ENCODE assay signal across 9 cellular contexts in the genomic region with DNA sequence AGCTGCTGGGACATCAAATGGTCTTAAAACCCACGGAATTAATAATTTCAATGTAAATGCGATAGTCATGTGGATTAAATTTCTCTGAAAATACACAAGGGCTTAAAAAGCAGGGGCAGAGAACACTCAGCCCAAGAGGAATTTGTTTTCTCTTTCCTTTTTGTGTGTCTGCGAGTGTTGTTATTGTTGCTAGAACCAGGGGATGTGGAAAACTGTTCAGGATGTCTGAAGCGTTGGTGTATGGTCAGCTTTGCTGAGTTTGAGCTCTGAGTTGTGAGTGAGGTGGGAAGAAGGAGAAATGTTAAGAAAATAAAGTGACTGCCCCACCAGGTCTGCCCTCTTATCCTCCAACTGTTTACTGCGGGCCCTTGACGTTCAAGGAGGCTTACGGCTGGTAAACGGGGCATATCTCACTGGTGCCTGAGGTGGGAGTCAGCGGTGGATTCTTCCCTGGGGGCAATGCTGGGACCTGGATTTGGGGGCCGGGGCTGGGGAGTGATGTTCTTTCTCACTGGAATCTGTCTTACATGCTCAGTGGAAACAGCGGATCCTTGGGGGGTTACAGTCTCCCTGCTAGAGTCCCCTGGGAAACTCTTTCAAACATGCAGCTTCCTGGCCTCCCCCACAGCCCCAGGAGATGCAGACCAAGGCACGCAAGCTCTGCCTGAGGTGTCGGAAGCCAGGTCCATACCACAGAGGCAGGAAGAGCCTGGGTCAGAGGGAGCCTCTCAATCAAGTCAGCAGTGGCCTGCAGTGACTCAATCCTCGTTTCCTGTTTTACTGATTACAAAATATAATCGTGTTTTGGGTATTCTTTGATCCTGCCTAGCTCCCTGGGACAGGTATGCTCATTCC. TPM values are rescaled to one million over a fixed set of nuclear protein-coding genes. Genes with fewer than 3 reads are reported as not detected.
DNase-seq lines count a peak whose midpoint lies in the region; ATAC-seq and TF ChIP-seq lines count a peak whose summit lies in the region.
"Had no signal": no experiment of that assay in that cellular context is flagged by ENCODE, and none has a peak within 500 bp of the region (broad histone marks: within the 10 kb centered on the region; RNA-seq: fewer than 3 reads in every experiment).

No MANE protein-coding gene starts in this region.

- DNase-seq in activated T-cell treated with anti-CD3 and anti-CD28 coated beads, Interleukin-2, amount 50 U/mL, for 72 hours, result peak; percentile 12
- no peak for DNase-seq in activated T-cell treated with anti-CD3 and anti-CD28 coated beads for 4 hours
- DNase-seq in NB4 (ENCODE audit: low read depth), result peak; percentile 98
- peak; percentile 77 for DNase-seq in choroid plexus epithelial cell (ENCODE audit: low read depth)
- DNase-seq in stimulated activated naive CD8-positive, alpha-beta T cell treated with anti-CD3 and anti-CD28 coated beads, Interleukin-15, amount 100 ng/mL, for 72 hours, result peak in 1 of 2 donors; percentile 17
- DNase-seq in GDM1 (lab: John Stamatoyannopoulos, UW), result no peak
- DNase-seq in inferior parietal cortex (ENCODE audit: extremely low spot score), result no peak
- no peak for DNase-seq in DMS 273 treated with DMSO at 0.1 percent for 48 hours (lab: John Stamatoyannopoulos, UW)
- DNase-seq: C1 segment of cervical spinal cord had no signal

- peaks cover 0 to 3% of the 10 kb centered on the region in 2 donors for H3K9me3 Mint-ChIP-seq in activated T-cell treated with anti-CD3 and anti-CD28 coated beads, Interleukin-2, amount 50 U/mL, for 72 hours
- no peaks in the 10 kb centered on the region for H3K9me3 Mint-ChIP-seq in stimulated activated naive CD8-positive, alpha-beta T cell treated with anti-CD3 and anti-CD28 coated beads, Interleukin-15, amount 100 ng/mL, for 72 hours

- TF ChIP-seq CTCF in NB4 (IDR thresholded peaks at IDR 0.05; ENCODE audit: low read depth, low read length), result no peak
- TF ChIP-seq CTCF in choroid plexus epithelial cell (conservative IDR thresholded peaks at IDR 0.05; ENCODE audit: low read depth, low read length), result no peak

- H3K4me1 Mint-ChIP-seq in activated T-cell treated with anti-CD3 and anti-CD28 coated beads, Interleukin-2, amount 50 U/mL, for 72 hours (ENCODE audit: low read depth), result peaks cover 7% of the 10 kb centered on the region
- H3K4me1 Mint-ChIP-seq in stimulated activated naive CD8-positive, alpha-beta T cell treated with anti-CD3 and anti-CD28 coated beads, Interleukin-15, amount 100 ng/mL, for 72 hours, result peaks cover 9% of the 10 kb centered on the region

- no peak overlapping the region for H3K27ac Mint-ChIP-seq in activated T-cell treated with anti-CD3 and anti-CD28 coated beads, Interleukin-2, amount 50 U/mL, for 72 hours
- H3K27ac Mint-ChIP-seq in stimulated activated naive CD8-positive, alpha-beta T cell treated with anti-CD3 and anti-CD28 coated beads, Interleukin-15, amount 100 ng/mL, for 72 hours, result no peak overlapping the region

- peak; percentile 60 to 88 for ATAC-seq in activated T-cell treated with anti-CD3 and anti-CD28 coated beads, Interleukin-2, amount 50 U/mL, for 72 hours (replicated peaks in 1 of 2)
- peak; percentile 74 for ATAC-seq in stimulated activated naive CD8-positive, alpha-beta T cell treated with anti-CD3 and anti-CD28 coated beads, Interleukin-15, amount 100 ng/mL, for 72 hours

- peak overlapping the region; percentile 15 for H3K4me3 ChIP-seq in NB4 (ENCODE audit: low read depth, low read length)
- H3K4me3 ChIP-seq in choroid plexus epithelial cell (ENCODE audit: low read depth, low read length), result no peak overlapping the region

- no peak overlapping the region for H3K4me3 Mint-ChIP-seq in activated T-cell treated with anti-CD3 and anti-CD28 coated beads, Interleukin-2, amount 50 U/mL, for 72 hours
- no peak overlapping the region for H3K4me3 Mint-ChIP-seq in stimulated activated naive CD8-positive, alpha-beta T cell treated with anti-CD3 and anti-CD28 coated beads, Interleukin-15, amount 100 ng/mL, for 72 hours

- peaks cover 40% of the 10 kb centered on the region for H3K27me3 Mint-ChIP-seq in activated T-cell treated with anti-CD3 and anti-CD28 coated beads, Interleukin-2, amount 50 U/mL, for 72 hours (ENCODE audit: low read depth)
- peaks cover 38% of the 10 kb centered on the region for H3K27me3 Mint-ChIP-seq in stimulated activated naive CD8-positive, alpha-beta T cell treated with anti-CD3 and anti-CD28 coated beads, Interleukin-15, amount 100 ng/mL, for 72 hours

- TF ChIP-seq POLR2A in NB4 (IDR thresholded peaks at IDR 0.05; ENCODE audit: extremely low read depth, insufficient read length), result no peak

- H3K36me3 Mint-ChIP-seq in activated T-cell treated with anti-CD3 and anti-CD28 coated beads, Interleukin-2, amount 50 U/mL, for 72 hours (ENCODE audit: insufficient read depth in 2 of 2), result peaks cover 0 to 4% of the 10 kb centered on the region in 2 donors

RNA-seq across cellular contexts. Expression of a gene that starts 41.8 kb away (rescaled TPM):
- 1 to 10 TPM in 1 of 2 donors, under 1 TPM in 1; 0.58 to 1.6 TPM for total RNA-seq in activated T-cell treated with anti-CD3 and anti-CD28 coated beads, Interleukin-2, amount 50 U/mL, for 72 hours

Comparison
In these comparisons a context has a peak if more than half of its experiments do, and no peak if none do; other contexts are left out.
1. DNase-seq: peak in activated T-cell treated with anti-CD3 and anti-CD28 coated beads, Interleukin-2, amount 50 U/mL, for 72 hours (2 of 2), NB4 (single experiment) and choroid plexus epithelial cell (single experiment); none in activated T-cell treated with anti-CD3 and anti-CD28 coated beads for 4 hours (single experiment), GDM1 (single experiment), inferior parietal cortex (single experiment) and DMS 273 treated with DMSO at 0.1 percent for 48 hours (single experiment).